9 cellular contexts compared by ENCODE assay signal in genomic region chr4:98939892-98940298, GRCh38. TPM values are rescaled to one million over a fixed set of nuclear protein-coding genes. Genes with fewer than 3 reads are reported as not detected.
DNase-seq lines count a peak whose midpoint lies in the region; ATAC-seq, FAIRE-seq and TF ChIP-seq lines count a peak whose summit lies in the region.
"Had no signal": no experiment of that assay in that cellular context is flagged by ENCODE, and none has a peak within 500 bp of the region (broad histone marks: within the 10 kb centered on the region; RNA-seq: fewer than 3 reads in every experiment).

No MANE protein-coding gene starts in this region.

- TF ChIP-seq CTCF in activated CD8-positive, alpha-beta T cell treated with anti-CD3 and anti-CD28 coated beads for 36 hours (IDR thresholded peaks at IDR 0.05), result peak; percentile 66
- TF ChIP-seq CTCF in H1 (IDR thresholded peaks at IDR 0.05; ENCODE audit: control extremely low read depth in 1 of 3, insufficient read depth in 1 of 3, low read depth in 1 of 3, low read length in 3 of 3), result peak in 2 of 3 experiments; percentile 58 to 76; a peak in 3 of 4 replicates

- CTCF ChIA-PET in activated CD8-positive, alpha-beta T cell treated with anti-CD3 and anti-CD28 coated beads for 36 hours (lab: Charles Lee), result interaction anchor here (0.7 to 1.3 kb wide), 3 partner anchors 17 to 472 kb away, joined by 3 to 4 read pairs (median 3); no protein-coding TSS in a partner anchor
- CTCF ChIA-PET in activated CD8-positive, alpha-beta T cell treated with anti-CD3 and anti-CD28 coated beads, Interleukin-2, amount 10 ng/mL, durations not matched to agents 7 days and 5 days (lab: Charles Lee), result no interaction called here
- CTCF ChIA-PET in H1 (lab: Charles Lee; ENCODE audit: partially characterized antibody), result interaction anchor here (0.6 to 3.3 kb wide), 15 partner anchors 9 to 1900 kb away, joined by 3 to 12 read pairs (median 3); partner anchors contain the start of gene EIF4E

- H3K9ac ChIP-seq in H1 (replicated peaks in 1 of 4; ENCODE audit: extremely low read depth in 1 of 4, low read depth in 3 of 4, low read length in 3 of 4), result no peak overlapping the region

- no peak overlapping the region for H3K4me3 ChIP-seq in H1 (ENCODE audit: extremely low read depth in 1 of 4, insufficient read depth in 2 of 4, low read depth in 3 of 4, low read length in 4 of 4)

- no peak overlapping the region for H3K4me2 ChIP-seq in H1 (ENCODE audit: insufficient read depth in 1 of 2, low read depth in 2 of 2, low read length in 2 of 2)

- no peak overlapping the region for H4K91ac ChIP-seq in H1 (replicated peaks; ENCODE audit: insufficient read length, low read length)

- H4K20me1 ChIP-seq in H1 (replicated peaks in 1 of 2; ENCODE audit: control insufficient read depth in 1 of 2, insufficient read depth in 2 of 2, low read length in 2 of 2), result no peaks in the 10 kb centered on the region

- no peak for TF ChIP-seq EP300 in H1 (IDR thresholded peaks at IDR 0.05; ENCODE audit: borderline replicate concordance in 1 of 2, low read depth in 2 of 2, low read length in 2 of 2)

- H3K4ac ChIP-seq in H1 (replicated peaks; ENCODE audit: insufficient read length, low read depth, low read length), result no peak overlapping the region

- no peak for TF ChIP-seq POLR2A in H1 (IDR thresholded peaks at IDR 0.05; ENCODE audit: control extremely low read depth in 1 of 2, low read depth in 2 of 2, low read length in 2 of 2)

- H2BK5ac ChIP-seq in H1 (ENCODE audit: low read depth, low read length), result no peak overlapping the region

- H3K27ac Mint-ChIP-seq in activated CD8-positive, alpha-beta T cell treated with anti-CD3 and anti-CD28 coated beads for 36 hours, result no peak overlapping the region
- no peak overlapping the region for H3K27ac Mint-ChIP-seq in activated CD8-positive, alpha-beta T cell treated with anti-CD3 and anti-CD28 coated beads, Interleukin-2, amount 10 ng/mL, durations not matched to agents 7 days and 5 days

- no peak overlapping the region for H2BK12ac ChIP-seq in H1 (ENCODE audit: low read depth, low read length)

- intact Hi-C loops in activated CD8-positive, alpha-beta T cell treated with anti-CD3 and anti-CD28 coated beads for 36 hours (cut with micrococcal nuclease), result no loop called here

- no peak overlapping the region for H3K14ac ChIP-seq in H1 (ENCODE audit: insufficient read length)

- no peaks in the 10 kb centered on the region for H3K27me3 ChIP-seq in H1 (replicated peaks in 1 of 4; ENCODE audit: control insufficient read depth in 3 of 4, extremely low read depth in 1 of 4, insufficient read depth in 3 of 4, low read length in 3 of 4)

- H3K27ac ChIP-seq in H1 (ENCODE audit: low read depth, low read length), result no peak overlapping the region
- H3K27ac ChIP-seq: epithelial cell of prostate had no signal

- no peak overlapping the region for H2BK120ac ChIP-seq in H1 (replicated peaks; ENCODE audit: low read depth, low read length)

- no peaks in the 10 kb centered on the region for H3K36me3 ChIP-seq in H1 (ENCODE audit: control insufficient read depth in 2 of 4, insufficient read depth in 4 of 4, low read length in 3 of 4)

- TF ChIP-seq RAD21 in H1 (IDR thresholded peaks at IDR 0.05 in 1 of 2, conservative IDR thresholded peaks at IDR 0.05 in 1 of 2; ENCODE audit: low read depth in 2 of 2, low read length in 2 of 2), result peak; percentile 53 to 60

- FAIRE-seq in H1 (lab: Jason Lieb, UNC), result peak; percentile 82

- no peak overlapping the region for H3K23ac ChIP-seq in H1 (ENCODE audit: insufficient read length)

- peaks cover 12% of the 10 kb centered on the region for H3K4me1 Mint-ChIP-seq in activated CD8-positive, alpha-beta T cell treated with anti-CD3 and anti-CD28 coated beads for 36 hours (ENCODE audit: low read depth)
- peaks cover 9% of the 10 kb centered on the region for H3K4me1 Mint-ChIP-seq in activated CD8-positive, alpha-beta T cell treated with anti-CD3 and anti-CD28 coated beads, Interleukin-2, amount 10 ng/mL, durations not matched to agents 7 days and 5 days (ENCODE audit: low read depth)

- no peaks in the 10 kb centered on the region for H3K9me3 Mint-ChIP-seq in activated CD8-positive, alpha-beta T cell treated with anti-CD3 and anti-CD28 coated beads for 36 hours
- no peaks in the 10 kb centered on the region for H3K9me3 Mint-ChIP-seq in activated CD8-positive, alpha-beta T cell treated with anti-CD3 and anti-CD28 coated beads, Interleukin-2, amount 10 ng/mL, durations not matched to agents 7 days and 5 days (ENCODE audit: insufficient read depth)

- no peak overlapping the region for H4K8ac ChIP-seq in H1 (ENCODE audit: extremely low read depth, insufficient read depth, low read length)

- peak; percentile 47 for ATAC-seq in activated CD8-positive, alpha-beta T cell treated with anti-CD3 and anti-CD28 coated beads for 36 hours
- ATAC-seq in activated CD8-positive, alpha-beta T cell treated with anti-CD3 and anti-CD28 coated beads, Interleukin-2, amount 10 ng/mL, durations not matched to agents 7 days and 5 days, result no peak
- ATAC-seq in HG02571 (IDR thresholded peaks at IDR 0.05; ENCODE audit: unreplicated experiment), result peak; percentile 33

- H4K5ac ChIP-seq in H1 (ENCODE audit: insufficient read length, low read depth, low read length), result no peak overlapping the region

- H3K18ac ChIP-seq in H1 (ENCODE audit: extremely low read depth, low read length), result no peak overlapping the region

- no peaks in the 10 kb centered on the region for H3K23me2 ChIP-seq in H1 (ENCODE audit: low read depth, low read length)

- no peak overlapping the region for H3K56ac ChIP-seq in H1 (replicated peaks; ENCODE audit: insufficient read length, low read depth, low read length)

- no peak overlapping the region for H2AK5ac ChIP-seq in H1 (ENCODE audit: low read depth, low read length)

- H3K79me1 ChIP-seq in H1 (ENCODE audit: low read depth, low read length), result no peaks in the 10 kb centered on the region

- no peaks in the 10 kb centered on the region for H3K79me2 ChIP-seq in H1 (ENCODE audit: control insufficient read depth in 1 of 2, insufficient read depth in 2 of 2, low read length in 2 of 2)

- H3K4me3 Mint-ChIP-seq in activated CD8-positive, alpha-beta T cell treated with anti-CD3 and anti-CD28 coated beads for 36 hours, result no peak overlapping the region
- H3K4me3 Mint-ChIP-seq in activated CD8-positive, alpha-beta T cell treated with anti-CD3 and anti-CD28 coated beads, Interleukin-2, amount 10 ng/mL, durations not matched to agents 7 days and 5 days, result no peak overlapping the region

- H3K27me3 Mint-ChIP-seq in activated CD8-positive, alpha-beta T cell treated with anti-CD3 and anti-CD28 coated beads for 36 hours, result no peaks in the 10 kb centered on the region
- H3K27me3 Mint-ChIP-seq in activated CD8-positive, alpha-beta T cell treated with anti-CD3 and anti-CD28 coated beads, Interleukin-2, amount 10 ng/mL, durations not matched to agents 7 days and 5 days (ENCODE audit: low read depth), result no peaks in the 10 kb centered on the region

- no peaks in the 10 kb centered on the region for H3K36me3 Mint-ChIP-seq in activated CD8-positive, alpha-beta T cell treated with anti-CD3 and anti-CD28 coated beads for 36 hours (ENCODE audit: low read depth)
- H3K36me3 Mint-ChIP-seq in activated CD8-positive, alpha-beta T cell treated with anti-CD3 and anti-CD28 coated beads, Interleukin-2, amount 10 ng/mL, durations not matched to agents 7 days and 5 days (ENCODE audit: low read depth), result no peaks in the 10 kb centered on the region

- H2BK20ac ChIP-seq in H1 (ENCODE audit: low read length), result no peak overlapping the region

- H2AFZ ChIP-seq in H1 (ENCODE audit: low read length), result no peak overlapping the region

- no peak for DNase-seq in activated CD8-positive, alpha-beta T cell treated with anti-CD3 and anti-CD28 coated beads for 36 hours
- no peak for DNase-seq in activated CD8-positive, alpha-beta T cell treated with anti-CD3 and anti-CD28 coated beads, Interleukin-2, amount 10 ng/mL, durations not matched to agents 7 days and 5 days
- DNase-seq in OCI-M2 (lab: John Stamatoyannopoulos, UW; ENCODE audit: unreplicated experiment), result peak; percentile 14
- no peak for DNase-seq in H1 (ENCODE audit: low read depth in 1 of 2, low spot score in 2 of 2)
- peak; percentile 58 for DNase-seq in middle frontal gyrus (ENCODE audit: extremely low spot score, low spot score)
- no peak for DNase-seq in T-helper 9 cell
- no peak for DNase-seq in NCI-H1436 treated with DMSO at 0.1 percent for 48 hours (lab: John Stamatoyannopoulos, UW)

- WGBS in H1 (ENCODE audit: extremely low coverage in 1 of 2, insufficient coverage in 1 of 2, insufficient read length in 1 of 2, insufficient replicate concordance in 2 of 2, low coverage in 1 of 2, low lambda C conversion rate in 2 of 2, missing lambda C conversion rate in 1 of 2), 2 experiments, result 49% methylated on average over 2 of the region's 2 CpGs; no CpG with 5 or more reads in 1 of the 2 experiments

- H3K9me3 ChIP-seq in H1 (ENCODE audit: insufficient read depth in 2 of 2, low read depth in 1 of 2, low read length in 1 of 2), result no peaks in the 10 kb centered on the region

- peaks cover 0 to 8% (median 2%) of the 10 kb centered on the region in 4 experiments; a peak in 3 of 7 replicates for H3K4me1 ChIP-seq in H1 (replicated peaks in 1 of 4; ENCODE audit: control insufficient read depth in 3 of 4, insufficient read depth in 4 of 4, low read length in 3 of 4)

- POLR2A ChIA-PET in activated CD8-positive, alpha-beta T cell treated with anti-CD3 and anti-CD28 coated beads for 36 hours (lab: Charles Lee), result no interaction called here
- POLR2A ChIA-PET in activated CD8-positive, alpha-beta T cell treated with anti-CD3 and anti-CD28 coated beads, Interleukin-2, amount 10 ng/mL, durations not matched to agents 7 days and 5 days (lab: Charles Lee), result no interaction called here
- POLR2A ChIA-PET in H1 (lab: Charles Lee; ENCODE audit: partially characterized antibody), result interaction anchor here (2.4 kb wide), 1 partner anchor 55 kb away, joined by 8 read pairs; the partner anchor contains the start of gene METAP1

- no peak overlapping the region for H2BK15ac ChIP-seq in H1 (ENCODE audit: low read length)

RNA-seq across cellular contexts. Expression of gene EIF4E, which starts 11.0 kb away (rescaled TPM):
- total RNA-seq in activated CD8-positive, alpha-beta T cell treated with anti-CD3 and anti-CD28 coated beads for 36 hours, result 100 to 1,000 TPM; 118 to 121 TPM
- 100 to 1,000 TPM; 103 to 105 TPM for total RNA-seq in activated CD8-positive, alpha-beta T cell treated with anti-CD3 and anti-CD28 coated beads, Interleukin-2, amount 10 ng/mL, durations not matched to agents 7 days and 5 days
- 185 and 210 TPM in 2 replicates for total RNA-seq in H1 (2021; fragmentation: NEBNext Ultra II Directional; extraction: Animal tissue kit (Norgen Biotek cat#: 25700))
- 45.5 and 59.6 TPM in 2 replicates for polyA plus RNA-seq in H1 (2011; rRNA removed)
- 145 TPM for polyA plus RNA-seq in H1 (2011; cell fraction: cytosol; rRNA removed)
- 11.1 TPM for polyA plus RNA-seq in H1 (2011; cell fraction: nucleus; rRNA removed)
- 119 to 148 TPM (median 132 TPM) in 4 replicates for polyA plus RNA-seq in H1 (2012, experiment 1 of 2)
- 12.0 TPM for polyA plus RNA-seq in H1 (2012, experiment 2 of 2)
- polyA plus RNA-seq in H1 (2013, experiment 1 of 2), result 113 TPM
- 118 TPM for polyA plus RNA-seq in H1 (2013, experiment 2 of 2)
- polyA minus RNA-seq in H1 (2011; rRNA and poly(A)+ RNA removed), result 57.4 and 74.1 TPM in 2 replicates
- 88.8 TPM for polyA minus RNA-seq in H1 (2011; cell fraction: cytosol; rRNA and poly(A)+ RNA removed)
- polyA minus RNA-seq in H1 (2011; cell fraction: nucleus; rRNA and poly(A)+ RNA removed), result 88.7 TPM

RNA-seq across cellular contexts. Expression of gene METAP1, which starts 55.6 kb away (rescaled TPM):
- 10 to 100 TPM; 67.1 to 70.4 TPM for total RNA-seq in activated CD8-positive, alpha-beta T cell treated with anti-CD3 and anti-CD28 coated beads for 36 hours
- 10 to 100 TPM; 47.3 to 58.7 TPM for total RNA-seq in activated CD8-positive, alpha-beta T cell treated with anti-CD3 and anti-CD28 coated beads, Interleukin-2, amount 10 ng/mL, durations not matched to agents 7 days and 5 days
- total RNA-seq in H1 (2021; fragmentation: NEBNext Ultra II Directional; extraction: Animal tissue kit (Norgen Biotek cat#: 25700)), result 80.9 and 85.2 TPM in 2 replicates
- polyA plus RNA-seq in H1 (2011; rRNA removed), result 37.1 and 50.6 TPM in 2 replicates
- polyA plus RNA-seq in H1 (2011; cell fraction: cytosol; rRNA removed), result 64.6 TPM
- polyA plus RNA-seq in H1 (2011; cell fraction: nucleus; rRNA removed), result 62.5 TPM
- polyA plus RNA-seq in H1 (2012, experiment 1 of 2), result 51.7 to 107 TPM (median 68.0 TPM) in 4 replicates
- 9.3 TPM for polyA plus RNA-seq in H1 (2012, experiment 2 of 2)
- 56.1 TPM for polyA plus RNA-seq in H1 (2013, experiment 1 of 2)
- 53.1 TPM for polyA plus RNA-seq in H1 (2013, experiment 2 of 2)
- polyA minus RNA-seq in H1 (2011; rRNA and poly(A)+ RNA removed), result 109 and 110 TPM in 2 replicates
- polyA minus RNA-seq in H1 (2011; cell fraction: cytosol; rRNA and poly(A)+ RNA removed), result 52.8 TPM
- polyA minus RNA-seq in H1 (2011; cell fraction: nucleus; rRNA and poly(A)+ RNA removed), result 75.8 TPM

Comparison
In these comparisons a context has a peak if more than half of its experiments do, and no peak if none do; other contexts are left out.
1. DNase-seq: peak in OCI-M2 (single experiment) and middle frontal gyrus (single experiment); none in activated CD8-positive, alpha-beta T cell treated with anti-CD3 and anti-CD28 coated beads for 36 hours (single experiment), activated CD8-positive, alpha-beta T cell treated with anti-CD3 and anti-CD28 coated beads, Interleukin-2, amount 10 ng/mL, durations not matched to agents 7 days and 5 days (single experiment), H1 (0 of 2), T-helper 9 cell (single experiment) and NCI-H1436 treated with DMSO at 0.1 percent for 48 hours (single experiment).